ENCODE assay signal across 8 cellular contexts in genomic region chr16:78099372-78100161, GRCh38. TPM values are rescaled to one million over a fixed set of nuclear protein-coding genes. Genes with fewer than 3 reads are reported as not detected.
DNase-seq lines count a peak whose midpoint lies in the region; ATAC-seq and TF ChIP-seq lines count a peak whose summit lies in the region.

Gene WWOX, plus strand, starts transcription at chr16:78099654.

- peak within 1 kb of the TSS; percentile 91 for H3K27ac Mint-ChIP-seq in chondrocyte (ENCODE audit: unreplicated experiment)

- peaks cover 13% of the 10 kb centered on the region for H3K4me1 Mint-ChIP-seq in chondrocyte (ENCODE audit: low read depth)

- H3K27me3 Mint-ChIP-seq in chondrocyte (ENCODE audit: low read depth), result peaks cover 1% of the 10 kb centered on the region

- H3K27me3 ChIP-seq in kidney epithelial cell (ENCODE audit: control insufficient read depth, insufficient read depth, low read length), result no peaks in the 10 kb centered on the region

- ATAC-seq in GM19043 (IDR thresholded peaks at IDR 0.05; ENCODE audit: low read depth, unreplicated experiment) (peak; percentile 93), HG03378 (IDR thresholded peaks at IDR 0.05; ENCODE audit: unreplicated experiment) (peak; percentile 95)

- H3K36me3 Mint-ChIP-seq in chondrocyte (ENCODE audit: low read depth), result no peaks in the 10 kb centered on the region

- peak within 1 kb of the TSS; percentile 88 for H3K4me3 Mint-ChIP-seq in chondrocyte (ENCODE audit: unreplicated experiment)

- H3K4me3 ChIP-seq in kidney epithelial cell (ENCODE audit: low read depth, low read length), result peak within 1 kb of the TSS; percentile 87

- DNase-seq in Ammon's horn (ENCODE audit: low spot score) (peak; percentile 98), NCI-H446 treated with DMSO at 0.1 percent for 48 hours (lab: John Stamatoyannopoulos, UW) (peak; percentile 86), chondrocyte (ENCODE audit: low spot score) (peak; percentile 99), kidney epithelial cell (ENCODE audit: low read depth) (peak; percentile 92)
- DNase-seq in activated CD4-positive, alpha-beta T cell treated with anti-CD3 and anti-CD28 coated beads for 1 hour, result peak; percentile 92
- peak; percentile 92 to 93 for DNase-seq in stimulated activated CD4-positive, alpha-beta T cell treated with anti-CD3 and anti-CD28 coated beads, Interleukin-15, amount 100 ng/mL, for 48 hours (ENCODE audit: low read depth in 2 of 2)

- no peaks in the 10 kb centered on the region for H3K36me3 ChIP-seq in kidney epithelial cell (ENCODE audit: control insufficient read depth, insufficient read depth, low read length)

- TF ChIP-seq CTCF in chondrocyte (IDR thresholded peaks at IDR 0.05), result peak; percentile 98
- peak; percentile 91 for TF ChIP-seq CTCF in kidney epithelial cell (IDR thresholded peaks at IDR 0.05; ENCODE audit: insufficient read depth, low read length, poor library complexity, severe bottlenecking)

- H3K9me3 Mint-ChIP-seq in chondrocyte (ENCODE audit: low read depth), result no peaks in the 10 kb centered on the region

RNA-seq across cellular contexts. Expression of gene WWOX, which starts in this region (rescaled TPM):
- total RNA-seq in chondrocyte (11.6 to 17.6 TPM (median 12.1 TPM) in 3 replicates), kidney epithelial cell (25.2 and 34.9 TPM in 2 replicates)

Comparison
In these comparisons a context has a peak if more than half of its experiments do, and no peak if none do; other contexts are left out.
1. Peak in every context shown above with its lines: DNase-seq, ATAC-seq and H3K4me3 ChIP-seq.